ENCODE assay signal across 1 cellular context in the genomic region with DNA sequence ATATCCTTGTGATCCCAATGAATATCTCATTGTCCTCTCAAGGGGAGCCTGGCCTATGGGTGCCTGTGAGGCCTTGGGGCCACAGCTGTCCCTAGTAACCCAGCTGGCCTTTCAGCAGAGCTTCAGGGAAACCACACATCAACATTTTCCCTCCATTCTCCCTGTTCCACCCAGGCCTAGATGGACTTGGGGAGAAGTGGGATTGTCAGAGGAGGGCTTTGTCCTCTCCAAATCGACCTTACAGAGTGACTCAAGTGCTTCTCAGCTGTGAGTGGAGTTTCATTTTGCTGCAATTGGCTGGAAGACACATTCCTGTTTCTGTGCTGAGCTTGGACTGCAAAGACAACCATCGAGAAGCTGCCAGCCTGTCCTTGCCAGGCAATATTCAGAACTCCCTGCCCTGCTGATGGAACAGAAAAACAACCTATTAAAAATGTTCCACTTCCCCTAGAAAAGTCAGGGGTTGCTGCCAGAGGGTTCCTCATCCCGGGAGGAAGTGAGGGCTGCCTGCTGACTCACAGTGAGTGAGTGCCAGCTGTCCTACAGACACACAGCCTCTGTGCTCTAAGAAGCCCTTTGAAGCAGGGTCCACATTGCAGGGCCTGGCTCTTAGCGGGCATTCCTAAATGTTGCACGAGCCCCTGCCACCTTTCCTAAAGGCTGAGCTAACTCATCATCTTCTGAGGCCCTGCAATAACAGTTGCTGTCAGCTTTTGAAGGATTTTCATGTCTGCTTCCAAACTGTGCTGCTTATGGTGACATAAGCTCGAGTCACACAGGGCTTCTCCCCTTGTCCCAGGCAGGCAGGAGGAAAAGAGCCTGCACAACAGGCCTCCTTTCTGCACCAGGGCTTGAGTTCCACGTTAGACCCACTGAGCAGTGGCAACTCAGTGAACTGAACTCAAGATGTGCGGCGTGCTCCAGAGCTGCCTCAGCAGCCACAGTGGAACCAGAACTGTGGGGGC.
TF ChIP-seq lines count a peak whose summit lies in the region.

No MANE protein-coding gene starts in this region.

TF ChIP-seq in HepG2, 621 proteins besides CTCF, POLR2A, EP300 and RAD21 (continued from another document):
- TF ChIP-seq, protein P1, sequence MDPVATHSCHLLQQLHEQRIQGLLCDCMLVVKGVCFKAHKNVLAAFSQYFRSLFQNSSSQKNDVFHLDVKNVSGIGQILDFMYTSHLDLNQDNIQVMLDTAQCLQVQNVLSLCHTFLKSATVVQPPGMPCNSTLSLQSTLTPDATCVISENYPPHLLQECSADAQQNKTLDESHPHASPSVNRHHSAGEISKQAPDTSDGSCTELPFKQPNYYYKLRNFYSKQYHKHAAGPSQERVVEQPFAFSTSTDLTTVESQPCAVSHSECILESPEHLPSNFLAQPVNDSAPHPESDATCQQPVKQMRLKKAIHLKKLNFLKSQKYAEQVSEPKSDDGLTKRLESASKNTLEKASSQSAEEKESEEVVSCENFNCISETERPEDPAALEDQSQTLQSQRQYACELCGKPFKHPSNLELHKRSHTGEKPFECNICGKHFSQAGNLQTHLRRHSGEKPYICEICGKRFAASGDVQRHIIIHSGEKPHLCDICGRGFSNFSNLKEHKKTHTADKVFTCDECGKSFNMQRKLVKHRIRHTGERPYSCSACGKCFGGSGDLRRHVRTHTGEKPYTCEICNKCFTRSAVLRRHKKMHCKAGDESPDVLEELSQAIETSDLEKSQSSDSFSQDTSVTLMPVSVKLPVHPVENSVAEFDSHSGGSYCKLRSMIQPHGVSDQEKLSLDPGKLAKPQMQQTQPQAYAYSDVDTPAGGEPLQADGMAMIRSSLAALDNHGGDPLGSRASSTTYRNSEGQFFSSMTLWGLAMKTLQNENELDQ (CRISPR knock-in tag; IDR thresholded peaks at IDR 0.05; ENCODE audit: borderline replicate concordance), result no peak
- TF ChIP-seq KDM5A (IDR thresholded peaks at IDR 0.05; ENCODE audit: borderline replicate concordance, low read length), result no peak
- no peak for TF ChIP-seq SAFB2 (CRISPR knock-in tag; IDR thresholded peaks at IDR 0.05; ENCODE audit: borderline replicate concordance, low read depth)
- TF ChIP-seq, protein P2, sequence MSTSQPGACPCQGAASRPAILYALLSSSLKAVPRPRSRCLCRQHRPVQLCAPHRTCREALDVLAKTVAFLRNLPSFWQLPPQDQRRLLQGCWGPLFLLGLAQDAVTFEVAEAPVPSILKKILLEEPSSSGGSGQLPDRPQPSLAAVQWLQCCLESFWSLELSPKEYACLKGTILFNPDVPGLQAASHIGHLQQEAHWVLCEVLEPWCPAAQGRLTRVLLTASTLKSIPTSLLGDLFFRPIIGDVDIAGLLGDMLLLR (CRISPR knock-in tag; IDR thresholded peaks at IDR 0.05), result no peak
- TF ChIP-seq, protein P3, sequence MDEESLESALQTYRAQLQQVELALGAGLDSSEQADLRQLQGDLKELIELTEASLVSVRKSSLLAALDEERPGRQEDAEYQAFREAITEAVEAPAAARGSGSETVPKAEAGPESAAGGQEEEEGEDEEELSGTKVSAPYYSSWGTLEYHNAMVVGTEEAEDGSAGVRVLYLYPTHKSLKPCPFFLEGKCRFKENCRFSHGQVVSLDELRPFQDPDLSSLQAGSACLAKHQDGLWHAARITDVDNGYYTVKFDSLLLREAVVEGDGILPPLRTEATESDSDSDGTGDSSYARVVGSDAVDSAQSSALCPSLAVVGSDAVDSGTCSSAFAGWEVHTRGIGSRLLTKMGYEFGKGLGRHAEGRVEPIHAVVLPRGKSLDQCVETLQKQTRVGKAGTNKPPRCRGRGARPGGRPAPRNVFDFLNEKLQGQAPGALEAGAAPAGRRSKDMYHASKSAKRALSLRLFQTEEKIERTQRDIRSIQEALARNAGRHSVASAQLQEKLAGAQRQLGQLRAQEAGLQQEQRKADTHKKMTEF (CRISPR knock-in tag; IDR thresholded peaks at IDR 0.05), result 0 out of 2 replicates have a peak, but pooled peaks have one; percentile 25
- TF ChIP-seq NFE2 (CRISPR knock-in tag; IDR thresholded peaks at IDR 0.05), result no peak
- no peak for TF ChIP-seq ZNF543 (CRISPR knock-in tag; IDR thresholded peaks at IDR 0.05)
